Comparison of ENCODE assay signal across 12 cellular contexts in the genomic region with DNA sequence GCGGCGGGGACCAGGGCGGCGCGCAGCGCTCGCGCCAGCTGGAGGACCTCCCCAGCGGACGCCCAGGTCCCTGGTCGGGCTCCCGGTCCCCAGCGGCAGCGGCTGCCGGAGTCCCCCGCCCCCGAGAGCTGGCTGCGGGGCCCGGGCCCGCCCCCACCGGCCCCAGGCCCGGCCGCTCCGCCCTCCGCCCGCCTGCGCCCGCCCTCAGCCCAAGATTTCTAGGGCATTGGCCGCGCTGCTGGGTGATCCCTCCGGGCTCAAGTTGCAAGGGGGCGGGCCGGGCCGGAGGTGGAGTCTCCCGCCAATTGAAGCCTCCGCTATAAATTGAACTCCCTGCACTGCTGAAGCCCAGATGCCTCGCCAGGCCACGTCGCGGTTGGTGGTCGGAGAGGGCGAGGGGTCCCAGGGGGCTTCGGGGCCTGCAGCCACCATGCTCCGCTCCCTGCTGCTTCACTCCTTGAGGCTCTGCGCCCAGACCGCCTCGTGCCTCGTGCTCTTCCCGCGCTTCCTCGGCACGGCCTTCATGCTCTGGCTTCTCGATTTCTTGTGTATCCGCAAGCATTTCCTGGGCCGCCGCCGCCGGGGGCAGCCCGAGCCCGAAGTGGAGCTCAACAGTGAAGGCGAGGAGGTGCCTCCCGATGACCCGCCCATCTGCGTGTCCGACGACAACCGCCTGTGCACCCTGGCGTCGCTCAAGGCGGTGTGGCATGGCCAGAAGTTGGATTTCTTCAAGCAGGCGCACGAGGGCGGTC. TPM values are rescaled to one million over a fixed set of nuclear protein-coding genes. Genes with fewer than 3 reads are reported as not detected.
DNase-seq lines count a peak whose midpoint lies in the region; ATAC-seq, FAIRE-seq and TF ChIP-seq lines count a peak whose summit lies in the region.
"Had no signal": no experiment of that assay in that cellular context is flagged by ENCODE, and none has a peak within 500 bp of the region (broad histone marks: within the 10 kb centered on the region; RNA-seq: fewer than 3 reads in every experiment).

Gene DIO3, plus strand, starts transcription at position 351 of the 752 bp plus-strand sequence.

- H3K27me3 Mint-ChIP-seq in brain = peaks cover 84% of the 10 kb centered on the region
- peaks cover 35 to 61% of the 10 kb centered on the region in 2 donors for H3K27me3 Mint-ChIP-seq in natural killer cell (ENCODE audit: low read depth in 2 of 2)
- H3K27me3 Mint-ChIP-seq in naive thymus-derived CD8-positive, alpha-beta T cell = peaks cover 30 to 78% (median 48%) of the 10 kb centered on the region in 5 donors

- no peak within 1 kb of the TSS for H3K4me2 ChIP-seq in HepG2 (ENCODE audit: low read depth, low read length)

- no peak for TF ChIP-seq CTCF in right lobe of liver (IDR thresholded peaks at IDR 0.05)
- no peak for TF ChIP-seq CTCF in HepG2 (CRISPR knock-in tag; IDR thresholded peaks at IDR 0.05)
- TF ChIP-seq CTCF in brain (conservative IDR thresholded peaks at IDR 0.05) = no peak
- TF ChIP-seq CTCF in natural killer cell (IDR thresholded peaks at IDR 0.05) = no peak
- TF ChIP-seq CTCF in ascending aorta (IDR thresholded peaks at IDR 0.05) = no peak

- no peak within 1 kb of the TSS for H3K4me3 ChIP-seq in right lobe of liver
- no peak within 1 kb of the TSS for H3K4me3 ChIP-seq in HepG2 (replicated peaks in 1 of 3; ENCODE audit: insufficient read depth in 1 of 3, low read depth in 2 of 3, low read length in 3 of 3)
- H3K4me3 ChIP-seq in ascending aorta = peak within 1 kb of the TSS in 1 of 2 donors; percentile 5

- peaks cover 0 to 26% of the 10 kb centered on the region in 2 donors for H3K27me3 ChIP-seq in right lobe of liver
- H3K27me3 ChIP-seq in HepG2 (ENCODE audit: control insufficient read depth in 1 of 2, insufficient read depth in 2 of 2, low read length in 2 of 2) = peaks cover 10 to 58% of the 10 kb centered on the region in 2 experiments; a peak in 4 of 5 replicates
- peaks cover 25% of the 10 kb centered on the region for H3K27me3 ChIP-seq in ascending aorta

- BruUV-seq in HepG2 (replicated peaks; lab: Mats Ljungman, UMichigan) = no TSS peak

- ATAC-seq in right lobe of liver (peak in 2 of 4 donors; percentile 58 to 71), HepG2 (no peak), natural killer cell (no peak), GM18502 (IDR thresholded peaks at IDR 0.05; ENCODE audit: poor library complexity, unreplicated experiment) (no peak)
- no peak for ATAC-seq in naive thymus-derived CD8-positive, alpha-beta T cell

- no peak within 1 kb of the TSS for H3K27ac ChIP-seq in right lobe of liver
- H3K27ac ChIP-seq in HepG2 (ENCODE audit: extremely low read length, insufficient read depth, low read length) = no peak within 1 kb of the TSS
- no peak within 1 kb of the TSS for H3K27ac ChIP-seq in ascending aorta

- no peaks in the 10 kb centered on the region for H3K79me2 ChIP-seq in HepG2 (ENCODE audit: insufficient read depth, low read length)

- H3K4me3 Mint-ChIP-seq in brain (peak within 1 kb of the TSS; percentile 57 to 84 (median 80)), natural killer cell (peak within 1 kb of the TSS; percentile 56)
- peak within 1 kb of the TSS in 5 of 10 donors; percentile 55 to 66 (median 64) for H3K4me3 Mint-ChIP-seq in naive thymus-derived CD8-positive, alpha-beta T cell

- H4K20me1 ChIP-seq in HepG2 (ENCODE audit: insufficient read depth, low read length) = no peaks in the 10 kb centered on the region

- CTCF ChIA-PET in HepG2 (lab: Yijun Ruan, JAX; ENCODE audit: low intra/inter-chr PET ratio, low total read pairs) = no interaction called here

- in situ Hi-C loops in HepG2 (cut with HindIII; ENCODE audit: extremely low pct_ligation_motif_present, low pct_unique_long_range_greater_than_20kb) = no loop called here

- H3K9me3 ChIP-seq in right lobe of liver = peaks cover 0 to 7% (median 0%) of the 10 kb centered on the region in 4 donors
- H3K9me3 ChIP-seq in HepG2 (ENCODE audit: low read length) = no peaks in the 10 kb centered on the region
- no peaks in the 10 kb centered on the region for H3K9me3 ChIP-seq in ascending aorta

- POLR2A ChIA-PET in HepG2 (lab: Yijun Ruan, JAX) = no interaction called here
- POLR2A ChIA-PET in naive thymus-derived CD8-positive, alpha-beta T cell (lab: Charles Lee) = no interaction called here

- H3K4me1 Mint-ChIP-seq in brain = peaks cover 31% of the 10 kb centered on the region
- peaks cover 0 to 11% of the 10 kb centered on the region in 2 donors for H3K4me1 Mint-ChIP-seq in natural killer cell
- peaks cover 8 to 18% (median 11%) of the 10 kb centered on the region in 4 donors for H3K4me1 Mint-ChIP-seq in naive thymus-derived CD8-positive, alpha-beta T cell

- H3K9ac ChIP-seq in HepG2 (ENCODE audit: insufficient read depth, low read depth, low read length) = no peak within 1 kb of the TSS

- intact Hi-C loops in right lobe of liver (cut with DNase I) (no loop called here), HepG2 (cut with micrococcal nuclease; ENCODE audit: unreplicated experiment) (no loop called here), natural killer cell (cut with micrococcal nuclease) (no loop called here), ascending aorta (cut with DNase I) (no loop called here)

- TF ChIP-seq RAD21 in HepG2 (CRISPR knock-in tag; IDR thresholded peaks at IDR 0.05) = no peak

- H3K27ac Mint-ChIP-seq in brain (no peak within 1 kb of the TSS), natural killer cell (no peak within 1 kb of the TSS)
- H3K27ac Mint-ChIP-seq in naive thymus-derived CD8-positive, alpha-beta T cell = no peak within 1 kb of the TSS

- TF ChIP-seq POLR2A in right lobe of liver (IDR thresholded peaks at IDR 0.05) = no peak
- TF ChIP-seq POLR2A in HepG2 (IDR thresholded peaks at IDR 0.05; ENCODE audit: insufficient read depth in 1 of 2, low read depth in 2 of 2, low read length in 2 of 2) = no peak

- FAIRE-seq in HepG2 (lab: Jason Lieb, UNC) = no peak
- no peak for FAIRE-seq in urothelium cell line (lab: Jason Lieb, UNC)
- FAIRE-seq: islet of Langerhans had no signal

- no peaks in the 10 kb centered on the region for H3K36me3 ChIP-seq in right lobe of liver
- no peaks in the 10 kb centered on the region for H3K36me3 ChIP-seq in HepG2 (replicated peaks in 1 of 2; ENCODE audit: control insufficient read depth in 1 of 2, insufficient read depth in 2 of 2, low read length in 2 of 2)
- no peaks in the 10 kb centered on the region for H3K36me3 ChIP-seq in ascending aorta

- DNase-seq in right lobe of liver (peak in 2 of 3 donors; percentile 46 to 77), HepG2 (ENCODE audit: low spot score) (no peak), natural killer cell (no peak), ascending aorta (ENCODE audit: low spot score in 2 of 2) (no peak), urothelium cell line (ENCODE audit: low spot score) (no peak)
- no peak for DNase-seq in naive thymus-derived CD8-positive, alpha-beta T cell
- DNase-seq: activated T-cell treated with anti-CD3 and anti-CD28 coated beads, Interleukin-2, amount 50 U/mL, for 48 hours; NCI-H1930 had no signal

- WGBS in right lobe of liver (ENCODE audit: insufficient coverage, low coverage, low lambda C conversion rate, missing lambda C conversion rate) = 16% methylated on average over 14 of the region's 73 CpGs
- WGBS in HepG2 (ENCODE audit: low lambda C conversion rate) = 87% methylated on average over 46 of the region's 73 CpGs

- H3K4me1 ChIP-seq in right lobe of liver (peaks cover 0 to 5% (median 0%) of the 10 kb centered on the region in 4 donors), HepG2 (ENCODE audit: insufficient read depth, low read length) (no peaks in the 10 kb centered on the region), ascending aorta (no peaks in the 10 kb centered on the region)

- no peak for TF ChIP-seq EP300 in HepG2 (IDR thresholded peaks at IDR 0.05; ENCODE audit: low read depth in 2 of 2, low read length in 2 of 2)
- no peak for TF ChIP-seq EP300 in HepG2 (CRISPR knock-in tag; IDR thresholded peaks at IDR 0.05; ENCODE audit: borderline replicate concordance)

- H3K9me3 Mint-ChIP-seq in brain (peaks cover 0 to 14% (median 7%) of the 10 kb centered on the region in 5 experiments), natural killer cell (no peaks in the 10 kb centered on the region)
- peaks cover 0 to 14% (median 0%) of the 10 kb centered on the region in 9 donors for H3K9me3 Mint-ChIP-seq in naive thymus-derived CD8-positive, alpha-beta T cell

- H3K36me3 Mint-ChIP-seq in brain (no peaks in the 10 kb centered on the region), natural killer cell (no peaks in the 10 kb centered on the region)
- peaks cover 0 to 6% (median 1%) of the 10 kb centered on the region in 3 donors for H3K36me3 Mint-ChIP-seq in naive thymus-derived CD8-positive, alpha-beta T cell

- H2AFZ ChIP-seq in HepG2 (ENCODE audit: low read length) = no peak within 1 kb of the TSS

RNA-seq across cellular contexts. Expression of gene DIO3, which starts in this region (rescaled TPM):
- total RNA-seq in right lobe of liver (1 to 10 TPM in 1 of 6 experiments, under 1 TPM in 1, not detected in 4; 0.39 to 6.4 TPM), HepG2 (2016; rRNA removed; fragmentation: Illumina TruSeq; extraction: Trizol) (not detected in 2 replicates), natural killer cell (not detected), ascending aorta (not detected)
- total RNA-seq in HepG2 (2016; cell fraction: cytosol; rRNA removed; fragmentation: Illumina TruSeq; extraction: Trizol; ENCODE audit: low read depth) = not detected in 2 replicates
- total RNA-seq in HepG2 (2016; cell fraction: insoluble cytoplasmic fraction; rRNA removed; fragmentation: Illumina TruSeq; extraction: Trizol) = not detected in 2 replicates
- not detected in 2 replicates for total RNA-seq in HepG2 (2016; cell fraction: membrane; rRNA removed; fragmentation: Illumina TruSeq; extraction: Trizol)
- total RNA-seq in HepG2 (2016; cell fraction: nucleus; rRNA removed; fragmentation: Illumina TruSeq; extraction: Trizol) = not detected in 2 replicates
- polyA plus RNA-seq in HepG2 (2011; rRNA removed) (not detected in 2 replicates), brain (ENCODE audit: insufficient read depth, low read depth, low replicate concordance) (0.31 TPM)
- not detected in 2 replicates for polyA plus RNA-seq in HepG2 (2011; cell fraction: cytosol; rRNA removed)
- polyA plus RNA-seq in HepG2 (2011; cell fraction: nucleus; rRNA removed) = not detected in 2 replicates
- not detected in 2 replicates for polyA plus RNA-seq in HepG2 (2012)
- not detected in 2 replicates for polyA plus RNA-seq in HepG2 (2016; cell fraction: cytosol; fragmentation: Illumina TruSeq; extraction: Trizol; ENCODE audit: low read depth)
- not detected in 2 replicates for polyA plus RNA-seq in HepG2 (2016; cell fraction: insoluble cytoplasmic fraction; fragmentation: Illumina TruSeq; extraction: Trizol; ENCODE audit: low read depth)
- polyA plus RNA-seq in HepG2 (2016; cell fraction: membrane; fragmentation: Illumina TruSeq; extraction: Trizol; ENCODE audit: low read depth) = not detected in 2 replicates
- not detected in 2 replicates for polyA plus RNA-seq in HepG2 (2016; cell fraction: nucleus; fragmentation: Illumina TruSeq; extraction: Trizol; ENCODE audit: insufficient read depth, low read depth)
- polyA minus RNA-seq in HepG2 (2011; rRNA and poly(A)+ RNA removed; ENCODE audit: low replicate concordance) = 0.10 and 7.2 TPM in 2 replicates
- polyA minus RNA-seq in HepG2 (2011; cell fraction: cytosol; rRNA and poly(A)+ RNA removed) = not detected in 2 replicates
- not detected in 2 replicates for polyA minus RNA-seq in HepG2 (2011; cell fraction: nucleus; rRNA and poly(A)+ RNA removed)
- not detected for total RNA-seq in naive thymus-derived CD8-positive, alpha-beta T cell
- polyA plus RNA-seq in naive thymus-derived CD8-positive, alpha-beta T cell = not detected
- total RNA-seq: H4 had no signal

Comparison
In these comparisons a context has a peak if more than half of its experiments do, and no peak if none do; other contexts are left out.
1. DNase-seq: peak in right lobe of liver (2 of 3); none in HepG2 (single experiment), natural killer cell (single experiment), ascending aorta (0 of 2), naive thymus-derived CD8-positive, alpha-beta T cell (0 of 10) and urothelium cell line (single experiment).